In the genomic region with DNA sequence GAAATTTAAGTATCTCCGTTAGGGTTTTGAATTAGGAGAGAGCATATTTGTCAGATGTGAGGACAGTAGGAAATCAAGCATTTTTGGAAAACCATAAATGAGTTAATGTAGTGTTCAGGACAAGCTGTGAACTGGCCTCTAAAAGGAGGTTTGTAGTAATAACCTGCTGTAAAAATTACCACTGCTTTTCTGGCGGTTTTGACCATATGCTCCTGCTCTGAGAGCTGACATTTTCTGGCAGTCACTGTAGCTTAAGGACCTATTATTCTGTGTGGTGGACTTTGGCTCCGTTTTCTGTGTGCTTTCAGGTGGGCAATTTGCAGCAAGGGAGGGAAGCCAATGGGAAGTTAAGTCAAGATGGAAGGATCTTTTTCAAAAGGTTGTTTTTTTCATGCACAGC, we compare ENCODE assay signal across 22 cellular contexts.
DNase-seq lines count a peak whose midpoint lies in the region; ATAC-seq, FAIRE-seq and TF ChIP-seq lines count a peak whose summit lies in the region.
"Had no signal": no experiment of that assay in that cellular context is flagged by ENCODE, and none has a peak within 500 bp of the region (broad histone marks: within the 10 kb centered on the region; RNA-seq: fewer than 3 reads in every experiment).

No MANE protein-coding gene starts in this region.

- TF ChIP-seq CTCF in astrocyte (IDR thresholded peaks at IDR 0.05; ENCODE audit: insufficient read depth, low read depth, low read length) (no peak), upper lobe of left lung (IDR thresholded peaks at IDR 0.05) (no peak), PC-9 (conservative IDR thresholded peaks at IDR 0.05) (no peak)
- no peak for TF ChIP-seq CTCF in CD8-positive, alpha-beta T cell (IDR thresholded peaks at IDR 0.05)

- H3K27me3 ChIP-seq in astrocyte (ENCODE audit: insufficient read depth, low read length) = no peaks in the 10 kb centered on the region
- no peaks in the 10 kb centered on the region for H3K27me3 ChIP-seq in upper lobe of left lung
- no peaks in the 10 kb centered on the region for H3K27me3 ChIP-seq in CD8-positive, alpha-beta T cell (ENCODE audit: insufficient read depth, low read length)
- no peaks in the 10 kb centered on the region for H3K27me3 ChIP-seq in PC-9 (ENCODE audit: insufficient read depth, low read depth)
- H3K27me3 ChIP-seq: BLaER1, SJCRH30 had no signal

- H3F3A ChIP-seq in PC-9 (ENCODE audit: insufficient read depth, low read depth) = no peaks in the 10 kb centered on the region

- intact Hi-C loops in CD8-positive, alpha-beta T cell (cut with DNase I, micrococcal nuclease) = no loop called here
- intact Hi-C loops in PC-9 (cut with micrococcal nuclease; ENCODE audit: unreplicated experiment) = no loop called here

- H4K20me1 ChIP-seq in astrocyte (ENCODE audit: insufficient read depth, low read length) (no peaks in the 10 kb centered on the region), PC-9 (ENCODE audit: insufficient read depth) (no peaks in the 10 kb centered on the region)
- H4K20me1 ChIP-seq: BLaER1 had no signal

- H3K9me3 ChIP-seq in astrocyte (ENCODE audit: insufficient read depth, low read depth, low read length) = no peaks in the 10 kb centered on the region
- no peaks in the 10 kb centered on the region for H3K9me3 ChIP-seq in upper lobe of left lung
- H3K9me3 ChIP-seq in CD8-positive, alpha-beta T cell (ENCODE audit: low read length) = no peaks in the 10 kb centered on the region
- no peaks in the 10 kb centered on the region for H3K9me3 ChIP-seq in PC-9 (ENCODE audit: insufficient read depth, low read depth)
- H3K9me3 ChIP-seq: BLaER1, SJCRH30 had no signal

- 65 to 67% methylated on average over 3 of the region's 3 CpGs for WGBS in upper lobe of left lung, 2 donors

- H2AFZ ChIP-seq in astrocyte (ENCODE audit: low read depth, low read length) (no peak overlapping the region), PC-9 (no peak overlapping the region)

- H3K36me3 Mint-ChIP-seq in astrocyte (ENCODE audit: low read depth, unreplicated experiment) = no peaks in the 10 kb centered on the region
- H3K36me3 Mint-ChIP-seq in CD8-positive, alpha-beta T cell = no peaks in the 10 kb centered on the region
- H3K36me3 Mint-ChIP-seq: CD4-positive, CD25-positive, alpha-beta regulatory T cell; IgD-negative memory B cell had no signal

- H3K4me3 Mint-ChIP-seq in astrocyte (ENCODE audit: unreplicated experiment) = no peak overlapping the region
- H3K4me3 Mint-ChIP-seq in CD8-positive, alpha-beta T cell = no peak overlapping the region
- H3K4me3 Mint-ChIP-seq: CD4-positive, CD25-positive, alpha-beta regulatory T cell; IgD-negative memory B cell had no signal

- CTCF ChIA-PET in CD8-positive, alpha-beta T cell (lab: Charles Lee) = no interaction called here
- CTCF ChIA-PET in PC-9 (lab: Charles Lee) = no interaction called here

- H3K4me1 ChIP-seq in astrocyte (ENCODE audit: insufficient read depth, low read length) = no peaks in the 10 kb centered on the region
- H3K4me1 ChIP-seq in upper lobe of left lung = no peaks in the 10 kb centered on the region
- H3K4me1 ChIP-seq in CD8-positive, alpha-beta T cell (ENCODE audit: insufficient read depth, low read length) = no peaks in the 10 kb centered on the region
- H3K4me1 ChIP-seq in PC-9 (replicated peaks; ENCODE audit: insufficient read depth) = no peaks in the 10 kb centered on the region
- H3K4me1 ChIP-seq: BLaER1 had no signal

- FAIRE-seq in astrocyte (lab: Jason Lieb, UNC) = peak; percentile 5
- FAIRE-seq: A204.1, D721Med, GM12878 had no signal

- no peak for ATAC-seq in upper lobe of left lung (ENCODE audit: low FRiP score in 2 of 2)
- ATAC-seq in CD8-positive, alpha-beta T cell = no peak
- ATAC-seq: GM12878, Right ventricle myocardium inferior had no signal

- H3K4me1 Mint-ChIP-seq in astrocyte (ENCODE audit: low read depth, unreplicated experiment) = no peaks in the 10 kb centered on the region
- H3K4me1 Mint-ChIP-seq in CD8-positive, alpha-beta T cell (ENCODE audit: low read depth) = no peaks in the 10 kb centered on the region
- H3K4me1 Mint-ChIP-seq: CD4-positive, CD25-positive, alpha-beta regulatory T cell; IgD-negative memory B cell had no signal

- no peak overlapping the region for H3K27ac Mint-ChIP-seq in astrocyte (ENCODE audit: unreplicated experiment)
- H3K27ac Mint-ChIP-seq in CD8-positive, alpha-beta T cell = no peak overlapping the region
- H3K27ac Mint-ChIP-seq: CD4-positive, CD25-positive, alpha-beta regulatory T cell; IgD-negative memory B cell had no signal

- POLR2A ChIA-PET in CD8-positive, alpha-beta T cell (lab: Charles Lee) = no interaction called here
- POLR2A ChIA-PET in PC-9 (lab: Charles Lee; ENCODE audit: unreplicated experiment) = no interaction called here

- H3K79me2 ChIP-seq in astrocyte (ENCODE audit: insufficient read depth, low read length) = no peaks in the 10 kb centered on the region
- no peaks in the 10 kb centered on the region for H3K79me2 ChIP-seq in PC-9 (ENCODE audit: low read depth)

- no peak for TF ChIP-seq EP300 in upper lobe of left lung (IDR thresholded peaks at IDR 0.05)

- H3K9me2 ChIP-seq in PC-9 (ENCODE audit: insufficient read depth) = no peaks in the 10 kb centered on the region

- H3K36me3 ChIP-seq in astrocyte (ENCODE audit: insufficient read depth, low read length) = no peaks in the 10 kb centered on the region
- H3K36me3 ChIP-seq in upper lobe of left lung = no peaks in the 10 kb centered on the region
- H3K36me3 ChIP-seq in CD8-positive, alpha-beta T cell (ENCODE audit: insufficient read depth, low read length) = no peaks in the 10 kb centered on the region
- no peaks in the 10 kb centered on the region for H3K36me3 ChIP-seq in PC-9 (ENCODE audit: low read depth)
- H3K36me3 ChIP-seq: BLaER1, SJCRH30 had no signal

- H3K9ac ChIP-seq in astrocyte (ENCODE audit: low read length) = no peak overlapping the region
- H3K9ac ChIP-seq: BLaER1, KMS-11 had no signal

- H3K4me2 ChIP-seq in astrocyte (ENCODE audit: low read length) = no peak overlapping the region
- H3K4me2 ChIP-seq in PC-9 = no peak overlapping the region
- H3K4me2 ChIP-seq: BLaER1, KMS-11 had no signal

- H3K27ac ChIP-seq in astrocyte (ENCODE audit: low read depth, low read length) (no peak overlapping the region), upper lobe of left lung (no peak overlapping the region), PC-9 (no peak overlapping the region)
- no peak overlapping the region for H3K27ac ChIP-seq in CD8-positive, alpha-beta T cell (ENCODE audit: low read depth, low read length)
- H3K27ac ChIP-seq: BLaER1, HL-60, KMS-11, SJCRH30 had no signal

- no peak for TF ChIP-seq POLR2A in upper lobe of left lung (IDR thresholded peaks at IDR 0.05)

- no TSS peak for BruUV-seq in PC-9 (replicated peaks; lab: Mats Ljungman, UMichigan)

- no peaks in the 10 kb centered on the region for H3K9me3 Mint-ChIP-seq in astrocyte (ENCODE audit: unreplicated experiment)
- no peaks in the 10 kb centered on the region for H3K9me3 Mint-ChIP-seq in CD8-positive, alpha-beta T cell
- H3K9me3 Mint-ChIP-seq: IgD-negative memory B cell had no signal

- no peaks in the 10 kb centered on the region for H3K27me3 Mint-ChIP-seq in astrocyte (ENCODE audit: low read depth, unreplicated experiment)
- peaks cover 16% of the 10 kb centered on the region for H3K27me3 Mint-ChIP-seq in CD8-positive, alpha-beta T cell (ENCODE audit: low read depth)

- DNase-seq in NCI-H524 (lab: John Stamatoyannopoulos, UW) = peak; percentile 23 to 55
- DNase-seq in NCI-H524 treated with DMSO at 0.1 percent for 48 hours (lab: John Stamatoyannopoulos, UW) = no peak
- DNase-seq in NCI-H1694 treated with DMSO at 0.1 percent for 48 hours (lab: John Stamatoyannopoulos, UW) = peak; percentile 35
- no peak for DNase-seq in astrocyte (ENCODE audit: low read depth)
- no peak for DNase-seq in upper lobe of left lung
- DNase-seq in CD8-positive, alpha-beta T cell = no peak
- no peak for DNase-seq in PC-9
- DNase-seq: CD4-positive, CD25-positive, alpha-beta regulatory T cell; GDM1; NCI-H1048; NCI-H1436; NCI-H1930; SJCRH30; T-helper 2 cell had no signal

- no peak overlapping the region for H3K4me3 ChIP-seq in astrocyte (ENCODE audit: insufficient read depth, low read depth, low read length)
- H3K4me3 ChIP-seq in upper lobe of left lung = no peak overlapping the region
- no peak overlapping the region for H3K4me3 ChIP-seq in CD8-positive, alpha-beta T cell (ENCODE audit: low read depth, low read length)
- no peak overlapping the region for H3K4me3 ChIP-seq in PC-9
- H3K4me3 ChIP-seq: BLaER1, GM12878, SJCRH30 had no signal

Comparison
In these comparisons a context has a peak if more than half of its experiments do, and no peak if none do; other contexts are left out.
1. DNase-seq: peak in NCI-H524 (2 of 2) and NCI-H1694 treated with DMSO at 0.1 percent for 48 hours (single experiment); none in NCI-H524 treated with DMSO at 0.1 percent for 48 hours (single experiment), astrocyte (single experiment), upper lobe of left lung (0 of 2), CD8-positive, alpha-beta T cell (0 of 7) and PC-9 (0 of 2).